ENCODE assay signal across 28 cellular contexts in the genomic region with DNA sequence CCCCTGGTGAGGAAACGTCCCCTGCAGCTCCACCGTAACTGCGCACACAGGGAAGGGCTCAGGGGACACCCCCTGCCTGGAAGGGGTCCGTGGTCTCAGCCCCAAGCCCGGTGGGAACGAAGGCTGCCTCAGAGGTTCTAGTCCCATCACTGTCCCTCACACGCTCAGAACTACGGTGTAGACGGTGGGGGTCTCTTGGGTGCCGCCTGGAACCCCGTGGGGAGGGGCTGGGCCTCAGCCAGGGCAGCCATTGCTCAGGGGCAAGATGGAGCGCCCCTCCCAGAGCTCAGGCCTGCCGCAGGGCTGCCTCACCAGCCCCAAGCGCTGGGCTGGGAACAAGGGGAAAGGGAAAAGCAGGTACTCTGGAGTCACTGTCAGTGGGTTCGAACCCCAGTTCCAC.
"Had no signal": no experiment of that assay in that cellular context is flagged by ENCODE, and none has a peak within 500 bp of the region (broad histone marks: within the 10 kb centered on the region; RNA-seq: fewer than 3 reads in every experiment).

No MANE protein-coding gene starts in this region.

- H3K27ac ChIP-seq: ascending aorta, cardiac muscle cell, coronary artery, dorsolateral prefrontal cortex, gastrocnemius medialis, parathyroid adenoma, psoas muscle, testis, transverse colon, VCaP had no signal

- H2AFZ ChIP-seq: parathyroid adenoma had no signal

- H3K9me3 ChIP-seq: ascending aorta, gastrocnemius medialis, psoas muscle, right atrium auricular region, spleen, testis, transverse colon had no signal

- DNase-seq: activated CD4-positive, alpha-beta T cell treated with anti-CD3 and anti-CD28 coated beads for 48 hours; activated CD4-positive, alpha-beta T cell treated with anti-CD3 and anti-CD28 coated beads, Interleukin-2, amount 50 U/mL, for 48 hours; activated CD8-positive, alpha-beta memory T cell treated with anti-CD3 and anti-CD28 coated beads for 24 hours; activated effector memory CD4-positive, alpha-beta T cell treated with anti-CD3 and anti-CD28 coated beads, Interleukin-2, amount 50 U/mL, for 16 hours; activated naive CD4-positive, alpha-beta T cell treated with anti-CD3 and anti-CD28 coated beads for 36 hours; activated naive CD8-positive, alpha-beta T cell treated with anti-CD3 and anti-CD28 coated beads for 36 hours; cerebellar nuclear complex; dorsolateral prefrontal cortex; effector memory CD4-positive, alpha-beta T cell; erythroblast; gastrocnemius medialis; hippocampal formation; kidney; left colon; naive B cell; occipital lobe; spleen; stimulated activated naive CD4-positive, alpha-beta T cell treated with Interleukin-2 at 50 U/mL for 16 hours; T-helper 9 cell; testis; transverse colon had no signal

- H3K27me3 ChIP-seq: ascending aorta, cardiac muscle cell, gastrocnemius medialis, right atrium auricular region, spleen, testis, transverse colon had no signal

- H3K36me3 ChIP-seq: ascending aorta, cardiac muscle cell, gastrocnemius medialis, right atrium auricular region, transverse colon had no signal

- H3K4me3 ChIP-seq: ascending aorta, cardiac muscle cell, coronary artery, dorsolateral prefrontal cortex, gastrocnemius medialis, psoas muscle, right atrium auricular region, testis had no signal

- H3K9ac ChIP-seq: parathyroid adenoma had no signal
